Comparison of ENCODE assay signal across 3 cellular contexts in the genomic region with DNA sequence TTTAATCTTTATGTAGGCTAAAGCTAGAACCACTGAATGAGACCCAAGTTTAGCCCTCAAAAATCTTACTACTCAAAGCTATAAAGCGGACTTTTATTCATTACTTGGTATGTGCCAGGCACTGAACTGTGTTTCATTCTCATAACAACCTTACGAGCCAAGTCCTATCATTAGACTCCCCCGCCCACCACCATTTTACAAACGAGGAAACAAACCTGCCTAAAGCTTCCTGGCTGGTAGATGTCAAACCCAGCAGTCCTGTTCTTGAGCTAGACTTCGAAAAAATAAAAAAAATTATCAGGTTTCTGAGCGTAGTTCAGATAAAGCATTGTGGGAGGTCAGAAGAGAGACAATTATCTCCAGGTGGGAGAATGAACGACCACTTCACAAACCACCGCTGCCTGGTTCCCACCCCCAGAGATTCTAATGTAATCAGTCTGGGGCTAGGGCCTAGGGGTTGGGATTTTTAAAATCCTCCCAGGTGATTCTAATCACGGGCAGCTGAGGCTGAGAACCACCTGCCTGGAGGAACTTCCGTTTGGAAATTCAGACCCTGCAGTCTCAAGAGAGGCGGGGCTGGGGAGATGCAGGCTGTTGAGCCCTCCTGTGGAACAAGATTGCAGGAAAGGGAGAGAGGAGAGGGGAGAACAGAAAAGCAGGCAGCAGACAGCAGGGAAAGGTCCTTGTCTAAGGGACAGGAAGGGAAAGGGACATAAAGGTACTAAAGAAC.
TF ChIP-seq lines count a peak whose summit lies in the region.

No MANE protein-coding gene starts in this region.

TF ChIP-seq in liver, 16 proteins besides CTCF, POLR2A, EP300 and RAD21:
- TF ChIP-seq, protein P1, sequence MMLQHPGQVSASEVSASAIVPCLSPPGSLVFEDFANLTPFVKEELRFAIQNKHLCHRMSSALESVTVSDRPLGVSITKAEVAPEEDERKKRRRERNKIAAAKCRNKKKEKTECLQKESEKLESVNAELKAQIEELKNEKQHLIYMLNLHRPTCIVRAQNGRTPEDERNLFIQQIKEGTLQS (IDR thresholded peaks at IDR 0.05): no peak
- TF ChIP-seq JUND (IDR thresholded peaks at IDR 0.05) (no peak), EGR1 (IDR thresholded peaks at IDR 0.05; ENCODE audit: low read depth in 2 of 2) (no peak), NR2F2 (IDR thresholded peaks at IDR 0.05) (no peak), HNF4A (conservative IDR thresholded peaks at IDR 0.05) (no peak)

TF ChIP-seq in HepG2, 621 proteins besides CTCF, POLR2A, EP300 and RAD21:
- TF ChIP-seq, protein P2, sequence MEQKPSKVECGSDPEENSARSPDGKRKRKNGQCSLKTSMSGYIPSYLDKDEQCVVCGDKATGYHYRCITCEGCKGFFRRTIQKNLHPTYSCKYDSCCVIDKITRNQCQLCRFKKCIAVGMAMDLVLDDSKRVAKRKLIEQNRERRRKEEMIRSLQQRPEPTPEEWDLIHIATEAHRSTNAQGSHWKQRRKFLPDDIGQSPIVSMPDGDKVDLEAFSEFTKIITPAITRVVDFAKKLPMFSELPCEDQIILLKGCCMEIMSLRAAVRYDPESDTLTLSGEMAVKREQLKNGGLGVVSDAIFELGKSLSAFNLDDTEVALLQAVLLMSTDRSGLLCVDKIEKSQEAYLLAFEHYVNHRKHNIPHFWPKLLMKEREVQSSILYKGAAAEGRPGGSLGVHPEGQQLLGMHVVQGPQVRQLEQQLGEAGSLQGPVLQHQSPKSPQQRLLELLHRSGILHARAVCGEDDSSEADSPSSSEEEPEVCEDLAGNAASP (CRISPR knock-in tag; IDR thresholded peaks at IDR 0.05; ENCODE audit: borderline replicate concordance): no peak
- TF ChIP-seq, protein P3, sequence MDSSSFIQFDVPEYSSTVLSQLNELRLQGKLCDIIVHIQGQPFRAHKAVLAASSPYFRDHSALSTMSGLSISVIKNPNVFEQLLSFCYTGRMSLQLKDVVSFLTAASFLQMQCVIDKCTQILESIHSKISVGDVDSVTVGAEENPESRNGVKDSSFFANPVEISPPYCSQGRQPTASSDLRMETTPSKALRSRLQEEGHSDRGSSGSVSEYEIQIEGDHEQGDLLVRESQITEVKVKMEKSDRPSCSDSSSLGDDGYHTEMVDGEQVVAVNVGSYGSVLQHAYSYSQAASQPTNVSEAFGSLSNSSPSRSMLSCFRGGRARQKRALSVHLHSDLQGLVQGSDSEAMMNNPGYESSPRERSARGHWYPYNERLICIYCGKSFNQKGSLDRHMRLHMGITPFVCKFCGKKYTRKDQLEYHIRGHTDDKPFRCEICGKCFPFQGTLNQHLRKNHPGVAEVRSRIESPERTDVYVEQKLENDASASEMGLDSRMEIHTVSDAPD (CRISPR knock-in tag; IDR thresholded peaks at IDR 0.05): no peak
- TF ChIP-seq TOPORS (CRISPR knock-in tag; IDR thresholded peaks at IDR 0.05) (no peak), CBX1 (IDR thresholded peaks at IDR 0.05; ENCODE audit: low read depth) (no peak)

TF ChIP-seq in K562, 482 proteins besides CTCF, POLR2A, EP300 and RAD21 (continues in another document):
- TF ChIP-seq, protein P4, sequence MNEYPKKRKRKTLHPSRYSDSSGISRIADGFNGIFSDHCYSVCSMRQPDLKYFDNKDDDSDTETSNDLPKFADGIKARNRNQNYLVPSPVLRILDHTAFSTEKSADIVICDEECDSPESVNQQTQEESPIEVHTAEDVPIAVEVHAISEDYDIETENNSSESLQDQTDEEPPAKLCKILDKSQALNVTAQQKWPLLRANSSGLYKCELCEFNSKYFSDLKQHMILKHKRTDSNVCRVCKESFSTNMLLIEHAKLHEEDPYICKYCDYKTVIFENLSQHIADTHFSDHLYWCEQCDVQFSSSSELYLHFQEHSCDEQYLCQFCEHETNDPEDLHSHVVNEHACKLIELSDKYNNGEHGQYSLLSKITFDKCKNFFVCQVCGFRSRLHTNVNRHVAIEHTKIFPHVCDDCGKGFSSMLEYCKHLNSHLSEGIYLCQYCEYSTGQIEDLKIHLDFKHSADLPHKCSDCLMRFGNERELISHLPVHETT (CRISPR knock-in tag; conservative IDR thresholded peaks at IDR 0.05 in 1 of 2, IDR thresholded peaks at IDR 0.05 in 1 of 2): no peak
- TF ChIP-seq ZNF143 (CRISPR knock-in tag; IDR thresholded peaks at IDR 0.05): no peak
- TF ChIP-seq NFIX (CRISPR knock-in tag; IDR thresholded peaks at IDR 0.05; ENCODE audit: low read depth): no peak
- no peak for TF ChIP-seq BCOR (IDR thresholded peaks at IDR 0.05)
- peak; percentile 30; the same call in 1 of the 2 replicates for TF ChIP-seq TAL1 (IDR thresholded peaks at IDR 0.05)
- TF ChIP-seq ASH1L (IDR thresholded peaks at IDR 0.05; ENCODE audit: borderline replicate concordance, low read depth, partially characterized antibody): no peak
- TF ChIP-seq MTA2 (IDR thresholded peaks at IDR 0.05; ENCODE audit: low read depth): peak; percentile 13; the same call in 1 of the 2 replicates
- TF ChIP-seq, protein P5, sequence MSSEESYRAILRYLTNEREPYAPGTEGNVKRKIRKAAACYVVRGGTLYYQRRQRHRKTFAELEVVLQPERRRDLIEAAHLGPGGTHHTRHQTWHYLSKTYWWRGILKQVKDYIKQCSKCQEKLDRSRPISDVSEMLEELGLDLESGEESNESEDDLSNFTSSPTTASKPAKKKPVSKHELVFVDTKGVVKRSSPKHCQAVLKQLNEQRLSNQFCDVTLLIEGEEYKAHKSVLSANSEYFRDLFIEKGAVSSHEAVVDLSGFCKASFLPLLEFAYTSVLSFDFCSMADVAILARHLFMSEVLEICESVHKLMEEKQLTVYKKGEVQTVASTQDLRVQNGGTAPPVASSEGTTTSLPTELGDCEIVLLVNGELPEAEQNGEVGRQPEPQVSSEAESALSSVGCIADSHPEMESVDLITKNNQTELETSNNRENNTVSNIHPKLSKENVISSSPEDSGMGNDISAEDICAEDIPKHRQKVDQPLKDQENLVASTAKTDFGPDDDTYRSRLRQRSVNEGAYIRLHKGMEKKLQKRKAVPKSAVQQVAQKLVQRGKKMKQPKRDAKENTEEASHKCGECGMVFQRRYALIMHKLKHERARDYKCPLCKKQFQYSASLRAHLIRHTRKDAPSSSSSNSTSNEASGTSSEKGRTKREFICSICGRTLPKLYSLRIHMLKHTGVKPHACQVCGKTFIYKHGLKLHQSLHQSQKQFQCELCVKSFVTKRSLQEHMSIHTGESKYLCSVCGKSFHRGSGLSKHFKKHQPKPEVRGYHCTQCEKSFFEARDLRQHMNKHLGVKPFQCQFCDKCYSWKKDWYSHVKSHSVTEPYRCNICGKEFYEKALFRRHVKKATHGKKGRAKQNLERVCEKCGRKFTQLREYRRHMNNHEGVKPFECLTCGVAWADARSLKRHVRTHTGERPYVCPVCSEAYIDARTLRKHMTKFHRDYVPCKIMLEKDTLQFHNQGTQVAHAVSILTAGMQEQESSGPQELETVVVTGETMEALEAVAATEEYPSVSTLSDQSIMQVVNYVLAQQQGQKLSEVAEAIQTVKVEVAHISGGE (CRISPR knock-in tag; IDR thresholded peaks at IDR 0.05): no peak
- no peak for TF ChIP-seq TCF7 (IDR thresholded peaks at IDR 0.05; ENCODE audit: borderline replicate concordance)
- no peak for TF ChIP-seq HMG20A (CRISPR knock-in tag; conservative IDR thresholded peaks at IDR 0.05)
- TF ChIP-seq LCOR (CRISPR knock-in tag; IDR thresholded peaks at IDR 0.05): no peak
- TF ChIP-seq BHLHE40 (IDR thresholded peaks at IDR 0.05; ENCODE audit: low read length): 0 out of 2 replicates have a peak, but pooled peaks have one; percentile 8
- no peak for TF ChIP-seq KLF6 (CRISPR knock-in tag; IDR thresholded peaks at IDR 0.05; ENCODE audit: borderline replicate concordance)
- no peak for TF ChIP-seq KDM5B (IDR thresholded peaks at IDR 0.05; ENCODE audit: insufficient replicate concordance, low read depth, low read length)
- TF ChIP-seq SMARCA4 (IDR thresholded peaks at IDR 0.05): 0 out of 2 replicates have a peak, but pooled peaks have one; percentile 23
- no peak for TF ChIP-seq NFE2L1 (tag; IDR thresholded peaks at IDR 0.05; ENCODE audit: borderline replicate concordance, low read depth)
- TF ChIP-seq, protein P6, sequence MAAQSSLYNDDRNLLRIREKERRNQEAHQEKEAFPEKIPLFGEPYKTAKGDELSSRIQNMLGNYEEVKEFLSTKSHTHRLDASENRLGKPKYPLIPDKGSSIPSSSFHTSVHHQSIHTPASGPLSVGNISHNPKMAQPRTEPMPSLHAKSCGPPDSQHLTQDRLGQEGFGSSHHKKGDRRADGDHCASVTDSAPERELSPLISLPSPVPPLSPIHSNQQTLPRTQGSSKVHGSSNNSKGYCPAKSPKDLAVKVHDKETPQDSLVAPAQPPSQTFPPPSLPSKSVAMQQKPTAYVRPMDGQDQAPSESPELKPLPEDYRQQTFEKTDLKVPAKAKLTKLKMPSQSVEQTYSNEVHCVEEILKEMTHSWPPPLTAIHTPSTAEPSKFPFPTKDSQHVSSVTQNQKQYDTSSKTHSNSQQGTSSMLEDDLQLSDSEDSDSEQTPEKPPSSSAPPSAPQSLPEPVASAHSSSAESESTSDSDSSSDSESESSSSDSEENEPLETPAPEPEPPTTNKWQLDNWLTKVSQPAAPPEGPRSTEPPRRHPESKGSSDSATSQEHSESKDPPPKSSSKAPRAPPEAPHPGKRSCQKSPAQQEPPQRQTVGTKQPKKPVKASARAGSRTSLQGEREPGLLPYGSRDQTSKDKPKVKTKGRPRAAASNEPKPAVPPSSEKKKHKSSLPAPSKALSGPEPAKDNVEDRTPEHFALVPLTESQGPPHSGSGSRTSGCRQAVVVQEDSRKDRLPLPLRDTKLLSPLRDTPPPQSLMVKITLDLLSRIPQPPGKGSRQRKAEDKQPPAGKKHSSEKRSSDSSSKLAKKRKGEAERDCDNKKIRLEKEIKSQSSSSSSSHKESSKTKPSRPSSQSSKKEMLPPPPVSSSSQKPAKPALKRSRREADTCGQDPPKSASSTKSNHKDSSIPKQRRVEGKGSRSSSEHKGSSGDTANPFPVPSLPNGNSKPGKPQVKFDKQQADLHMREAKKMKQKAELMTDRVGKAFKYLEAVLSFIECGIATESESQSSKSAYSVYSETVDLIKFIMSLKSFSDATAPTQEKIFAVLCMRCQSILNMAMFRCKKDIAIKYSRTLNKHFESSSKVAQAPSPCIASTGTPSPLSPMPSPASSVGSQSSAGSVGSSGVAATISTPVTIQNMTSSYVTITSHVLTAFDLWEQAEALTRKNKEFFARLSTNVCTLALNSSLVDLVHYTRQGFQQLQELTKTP (IDR thresholded peaks at IDR 0.05; ENCODE audit: low read depth in 1 of 2, partially characterized antibody in 2 of 2): no peak
- no peak for TF ChIP-seq ZNF384 (IDR thresholded peaks at IDR 0.05; ENCODE audit: low read depth, low read length)
- TF ChIP-seq ZBTB7A (IDR thresholded peaks at IDR 0.05; ENCODE audit: borderline replicate concordance, control insufficient read depth, low read depth, low read length): 0 out of 2 replicates have a peak, but pooled peaks have one; percentile 26
- no peak for TF ChIP-seq BACH1 (tag; IDR thresholded peaks at IDR 0.05)
- TF ChIP-seq, protein P7, sequence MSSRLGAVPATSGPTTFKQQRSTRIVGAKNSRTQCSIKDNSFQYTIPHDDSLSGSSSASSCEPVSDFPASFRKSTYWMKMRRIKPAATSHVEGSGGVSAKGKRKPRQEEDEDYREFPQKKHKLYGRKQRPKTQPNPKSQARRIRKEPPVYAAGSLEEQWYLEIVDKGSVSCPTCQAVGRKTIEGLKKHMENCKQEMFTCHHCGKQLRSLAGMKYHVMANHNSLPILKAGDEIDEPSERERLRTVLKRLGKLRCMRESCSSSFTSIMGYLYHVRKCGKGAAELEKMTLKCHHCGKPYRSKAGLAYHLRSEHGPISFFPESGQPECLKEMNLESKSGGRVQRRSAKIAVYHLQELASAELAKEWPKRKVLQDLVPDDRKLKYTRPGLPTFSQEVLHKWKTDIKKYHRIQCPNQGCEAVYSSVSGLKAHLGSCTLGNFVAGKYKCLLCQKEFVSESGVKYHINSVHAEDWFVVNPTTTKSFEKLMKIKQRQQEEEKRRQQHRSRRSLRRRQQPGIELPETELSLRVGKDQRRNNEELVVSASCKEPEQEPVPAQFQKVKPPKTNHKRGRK (tag; IDR thresholded peaks at IDR 0.05): no peak
- TF ChIP-seq ZNF133 (CRISPR knock-in tag; IDR thresholded peaks at IDR 0.05): no peak
- TF ChIP-seq, protein P8, sequence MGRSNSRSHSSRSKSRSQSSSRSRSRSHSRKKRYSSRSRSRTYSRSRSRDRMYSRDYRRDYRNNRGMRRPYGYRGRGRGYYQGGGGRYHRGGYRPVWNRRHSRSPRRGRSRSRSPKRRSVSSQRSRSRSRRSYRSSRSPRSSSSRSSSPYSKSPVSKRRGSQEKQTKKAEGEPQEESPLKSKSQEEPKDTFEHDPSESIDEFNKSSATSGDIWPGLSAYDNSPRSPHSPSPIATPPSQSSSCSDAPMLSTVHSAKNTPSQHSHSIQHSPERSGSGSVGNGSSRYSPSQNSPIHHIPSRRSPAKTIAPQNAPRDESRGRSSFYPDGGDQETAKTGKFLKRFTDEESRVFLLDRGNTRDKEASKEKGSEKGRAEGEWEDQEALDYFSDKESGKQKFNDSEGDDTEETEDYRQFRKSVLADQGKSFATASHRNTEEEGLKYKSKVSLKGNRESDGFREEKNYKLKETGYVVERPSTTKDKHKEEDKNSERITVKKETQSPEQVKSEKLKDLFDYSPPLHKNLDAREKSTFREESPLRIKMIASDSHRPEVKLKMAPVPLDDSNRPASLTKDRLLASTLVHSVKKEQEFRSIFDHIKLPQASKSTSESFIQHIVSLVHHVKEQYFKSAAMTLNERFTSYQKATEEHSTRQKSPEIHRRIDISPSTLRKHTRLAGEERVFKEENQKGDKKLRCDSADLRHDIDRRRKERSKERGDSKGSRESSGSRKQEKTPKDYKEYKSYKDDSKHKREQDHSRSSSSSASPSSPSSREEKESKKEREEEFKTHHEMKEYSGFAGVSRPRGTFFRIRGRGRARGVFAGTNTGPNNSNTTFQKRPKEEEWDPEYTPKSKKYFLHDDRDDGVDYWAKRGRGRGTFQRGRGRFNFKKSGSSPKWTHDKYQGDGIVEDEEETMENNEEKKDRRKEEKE (IDR thresholded peaks at IDR 0.05; ENCODE audit: borderline replicate concordance in 1 of 2, control insufficient read depth in 1 of 2, low read depth in 2 of 2, low read length in 1 of 2): no peak
- 0 out of 2 replicates have a peak, but pooled peaks have one; percentile 37 for TF ChIP-seq ZNF766 (CRISPR knock-in tag; conservative IDR thresholded peaks at IDR 0.05)
- 0 out of 2 replicates have a peak, but pooled peaks have one; percentile 7 for TF ChIP-seq MEF2A (IDR thresholded peaks at IDR 0.05; ENCODE audit: control insufficient read depth, low read depth, low read length)
- TF ChIP-seq YY1 (IDR thresholded peaks at IDR 0.05; ENCODE audit: borderline replicate concordance in 1 of 3, control insufficient read depth in 1 of 3, extremely low read depth in 1 of 3, insufficient read depth in 3 of 3, insufficient read length in 1 of 3, insufficient replicate concordance in 2 of 3, low read depth in 1 of 3, low read length in 2 of 3): peak in 1 of 3 experiments; percentile 57
- TF ChIP-seq, protein P9, sequence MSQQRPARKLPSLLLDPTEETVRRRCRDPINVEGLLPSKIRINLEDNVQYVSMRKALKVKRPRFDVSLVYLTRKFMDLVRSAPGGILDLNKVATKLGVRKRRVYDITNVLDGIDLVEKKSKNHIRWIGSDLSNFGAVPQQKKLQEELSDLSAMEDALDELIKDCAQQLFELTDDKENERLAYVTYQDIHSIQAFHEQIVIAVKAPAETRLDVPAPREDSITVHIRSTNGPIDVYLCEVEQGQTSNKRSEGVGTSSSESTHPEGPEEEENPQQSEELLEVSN (IDR thresholded peaks at IDR 0.05; ENCODE audit: borderline replicate concordance in 1 of 2, extremely low read depth in 1 of 2, insufficient read depth in 1 of 2, insufficient read length in 1 of 2, low read depth in 1 of 2, low read length in 1 of 2, poor library complexity in 1 of 2, severe bottlenecking in 1 of 2): peak in 1 of 2 experiments; percentile 22
- TF ChIP-seq ZKSCAN8 (CRISPR knock-in tag; IDR thresholded peaks at IDR 0.05): no peak
- TF ChIP-seq MTA1 (IDR thresholded peaks at IDR 0.05; ENCODE audit: borderline replicate concordance): no peak
- TF ChIP-seq FOXA3 (CRISPR knock-in tag; conservative IDR thresholded peaks at IDR 0.05 in 1 of 2, IDR thresholded peaks at IDR 0.05 in 1 of 2): no peak
- TF ChIP-seq GATAD2B (IDR thresholded peaks at IDR 0.05; ENCODE audit: borderline replicate concordance): no peak
